12 cellular contexts compared by ENCODE assay signal in genomic region chr11:128480066-128480465, GRCh38.
DNase-seq lines count a peak whose midpoint lies in the region; ATAC-seq and TF ChIP-seq lines count a peak whose summit lies in the region.
"Had no signal": no experiment of that assay in that cellular context is flagged by ENCODE, and none has a peak within 500 bp of the region (broad histone marks: within the 10 kb centered on the region; RNA-seq: fewer than 3 reads in every experiment).

No MANE protein-coding gene starts in this region.

- peaks cover 3% of the 10 kb centered on the region for H3K9me3 Mint-ChIP-seq in activated naive CD4-positive, alpha-beta T cell treated with anti-CD3 and anti-CD28 coated beads, Interleukin-2, amount 50 U/mL, for 24 hours
- H3K9me3 Mint-ChIP-seq in chondrocyte (ENCODE audit: low read depth) (no peaks in the 10 kb centered on the region), nephron progenitor cell (no peaks in the 10 kb centered on the region)

- peaks cover 98% of the 10 kb centered on the region for H3K4me1 Mint-ChIP-seq in activated naive CD4-positive, alpha-beta T cell treated with anti-CD3 and anti-CD28 coated beads, Interleukin-2, amount 50 U/mL, for 24 hours
- H3K4me1 Mint-ChIP-seq in chondrocyte (ENCODE audit: low read depth) (peaks cover 60% of the 10 kb centered on the region), nephron progenitor cell (peaks cover 25% of the 10 kb centered on the region)

- TF ChIP-seq CTCF in chondrocyte (IDR thresholded peaks at IDR 0.05) = no peak
- TF ChIP-seq CTCF in nephron progenitor cell (IDR thresholded peaks at IDR 0.05) = no peak

- peak overlapping the region; percentile 86 for H3K4me3 Mint-ChIP-seq in activated naive CD4-positive, alpha-beta T cell treated with anti-CD3 and anti-CD28 coated beads, Interleukin-2, amount 50 U/mL, for 24 hours
- no peak overlapping the region for H3K4me3 Mint-ChIP-seq in chondrocyte (ENCODE audit: unreplicated experiment)
- H3K4me3 Mint-ChIP-seq in nephron progenitor cell = no peak overlapping the region

- no peak for DNase-seq in activated naive CD4-positive, alpha-beta T cell (lab: John Stamatoyannopoulos, UW)
- DNase-seq in chondrocyte (ENCODE audit: low spot score) = no peak
- DNase-seq in nephron progenitor cell = no peak
- no peak for DNase-seq in Kasumi-1 (lab: John Stamatoyannopoulos, UW)
- DNase-seq: foreskin melanocyte, mucosa of descending colon, NCI-H2081 had no signal

- no peak for ATAC-seq in HG03045 (IDR thresholded peaks at IDR 0.05; ENCODE audit: unreplicated experiment)
- no peak for ATAC-seq in GM21737 (IDR thresholded peaks at IDR 0.05; ENCODE audit: unreplicated experiment)
- ATAC-seq: mucosa of descending colon, Panc1 had no signal

- H3K36me3 Mint-ChIP-seq in activated naive CD4-positive, alpha-beta T cell treated with anti-CD3 and anti-CD28 coated beads, Interleukin-2, amount 50 U/mL, for 24 hours = peaks cover 60% of the 10 kb centered on the region
- peaks cover 49% of the 10 kb centered on the region for H3K36me3 Mint-ChIP-seq in chondrocyte (ENCODE audit: low read depth)
- peaks cover 78% of the 10 kb centered on the region for H3K36me3 Mint-ChIP-seq in nephron progenitor cell (ENCODE audit: low read depth)

- no peaks in the 10 kb centered on the region for H3K27me3 Mint-ChIP-seq in activated naive CD4-positive, alpha-beta T cell treated with anti-CD3 and anti-CD28 coated beads, Interleukin-2, amount 50 U/mL, for 24 hours
- H3K27me3 Mint-ChIP-seq in chondrocyte (ENCODE audit: low read depth) (no peaks in the 10 kb centered on the region), nephron progenitor cell (ENCODE audit: low read depth, poor library complexity) (peaks cover 3% of the 10 kb centered on the region)

- peaks cover 2% of the 10 kb centered on the region for H3K36me3 ChIP-seq in urinary bladder (ENCODE audit: insufficient read depth)

- no peak overlapping the region for H3K4me3 ChIP-seq in urinary bladder (ENCODE audit: low read depth, low read length)
- H3K4me3 ChIP-seq: mucosa of descending colon had no signal

- WGBS in urinary bladder = 83% methylated on average over 14 of the region's 14 CpGs

- H3K4me1 ChIP-seq in urinary bladder (ENCODE audit: insufficient read depth) = peaks cover 7% of the 10 kb centered on the region

- H3K27ac ChIP-seq in urinary bladder (ENCODE audit: low read depth) = peak overlapping the region; percentile 38

- H3K27ac Mint-ChIP-seq in activated naive CD4-positive, alpha-beta T cell treated with anti-CD3 and anti-CD28 coated beads, Interleukin-2, amount 50 U/mL, for 24 hours = peak overlapping the region; percentile 99
- H3K27ac Mint-ChIP-seq in chondrocyte (ENCODE audit: unreplicated experiment) (peak overlapping the region; percentile 89), nephron progenitor cell (peak overlapping the region; percentile 66)
